ENCODE assay signal across 19 cellular contexts in the genomic region with DNA sequence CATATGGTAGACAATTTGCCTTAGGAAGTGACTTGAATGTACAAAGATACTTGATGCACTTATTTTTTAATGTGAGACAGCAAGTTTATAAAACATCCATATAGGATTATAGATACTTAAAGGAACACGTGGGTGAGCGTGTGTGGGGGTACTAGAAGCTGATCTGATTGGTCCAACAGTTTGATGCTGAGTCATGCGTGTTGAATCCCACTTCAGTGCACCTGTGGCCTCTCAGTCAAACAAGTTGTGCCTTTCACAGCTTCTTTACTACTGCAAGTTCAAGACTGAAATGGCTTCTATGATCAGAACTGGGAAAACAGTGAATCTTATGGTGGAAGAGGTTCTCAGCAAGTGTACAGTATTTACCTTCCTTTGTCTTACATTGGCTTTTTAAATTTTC.
"Had no signal": no experiment of that assay in that cellular context is flagged by ENCODE, and none has a peak within 500 bp of the region (broad histone marks: within the 10 kb centered on the region; RNA-seq: fewer than 3 reads in every experiment).

No MANE protein-coding gene starts in this region.

- H3K4me1 Mint-ChIP-seq: activated CD4-positive, alpha-beta T cell treated with anti-CD3 and anti-CD28 coated beads, Interleukin-2, amount 10 ng/mL, durations not matched to agents 24 days and 14 days; central memory CD8-positive, alpha-beta T cell; stimulated activated effector memory CD8-positive, alpha-beta T cell treated with anti-CD3 and anti-CD28 coated beads, Interleukin-12 subunit alpha, Interleukin-12 subunit beta, amount 100 ng/mL, for 72 hours had no signal

- H3K36me3 ChIP-seq: pancreas had no signal

- H3K4me3 ChIP-seq: esophagus muscularis mucosa, neural progenitor cell, pancreas, sigmoid colon, thoracic aorta had no signal

- H3K27me3 Mint-ChIP-seq: activated CD4-positive, alpha-beta T cell treated with anti-CD3 and anti-CD28 coated beads, Interleukin-2, amount 10 ng/mL, durations not matched to agents 24 days and 14 days; activated naive CD8-positive, alpha-beta T cell treated with anti-CD3 and anti-CD28 coated beads for 36 hours; central memory CD8-positive, alpha-beta T cell had no signal

- H3K27ac Mint-ChIP-seq: activated CD4-positive, alpha-beta T cell treated with anti-CD3 and anti-CD28 coated beads, Interleukin-2, amount 10 ng/mL, durations not matched to agents 24 days and 14 days; activated CD8-positive, alpha-beta T cell treated with anti-CD3 and anti-CD28 coated beads, Interleukin-2, amount 10 ng/mL, durations not matched to agents 7 days and 5 days; activated naive CD8-positive, alpha-beta T cell treated with anti-CD3 and anti-CD28 coated beads for 36 hours; neural progenitor cell; stimulated activated effector memory CD8-positive, alpha-beta T cell treated with anti-CD3 and anti-CD28 coated beads, Interleukin-12 subunit alpha, Interleukin-12 subunit beta, amount 100 ng/mL, for 72 hours; T-helper 2 cell treated with Interferon-gamma antibody and Interleukin-4, amounts not matched to agents 5 μg/mL and 100 μg/mL, for 36 hours had no signal

- H3K9me3 Mint-ChIP-seq: activated CD4-positive, alpha-beta T cell treated with anti-CD3 and anti-CD28 coated beads, Interleukin-2, amount 10 ng/mL, durations not matched to agents 24 days and 14 days; activated naive CD8-positive, alpha-beta T cell treated with anti-CD3 and anti-CD28 coated beads for 36 hours; central memory CD8-positive, alpha-beta T cell; neural progenitor cell; stimulated activated effector memory CD8-positive, alpha-beta T cell treated with anti-CD3 and anti-CD28 coated beads, Interleukin-12 subunit alpha, Interleukin-12 subunit beta, amount 100 ng/mL, for 72 hours; T-helper 2 cell treated with Interferon-gamma antibody and Interleukin-4, amounts not matched to agents 5 μg/mL and 100 μg/mL, for 36 hours had no signal

- H3K27ac ChIP-seq: esophagus muscularis mucosa, neural progenitor cell, pancreas, sigmoid colon had no signal

- DNase-seq: activated CD4-positive, alpha-beta T cell treated with anti-CD3 and anti-CD28 coated beads, Interleukin-2, amount 10 ng/mL, durations not matched to agents 24 days and 14 days; activated CD4-positive, CD25-positive, alpha-beta regulatory T cell; activated CD8-positive, alpha-beta memory T cell treated with anti-CD3 and anti-CD28 coated beads, Interleukin-2, amount 50 U/mL, for 48 hours; activated CD8-positive, alpha-beta T cell treated with anti-CD3 and anti-CD28 coated beads, Interleukin-2, amount 10 ng/mL, durations not matched to agents 7 days and 5 days; activated naive CD8-positive, alpha-beta T cell treated with anti-CD3 and anti-CD28 coated beads for 36 hours; amygdala; brain microvascular endothelial cell; cortex of kidney; effector CD4-positive, alpha-beta T cell; hypothalamus; kidney glomerular epithelial cell; pancreas; sigmoid colon had no signal

- H3K4me3 Mint-ChIP-seq: activated CD4-positive, alpha-beta T cell treated with anti-CD3 and anti-CD28 coated beads, Interleukin-2, amount 10 ng/mL, durations not matched to agents 24 days and 14 days; activated CD8-positive, alpha-beta T cell treated with anti-CD3 and anti-CD28 coated beads, Interleukin-2, amount 10 ng/mL, durations not matched to agents 7 days and 5 days; activated naive CD8-positive, alpha-beta T cell treated with anti-CD3 and anti-CD28 coated beads for 36 hours; central memory CD8-positive, alpha-beta T cell; neural progenitor cell; stimulated activated effector memory CD8-positive, alpha-beta T cell treated with anti-CD3 and anti-CD28 coated beads, Interleukin-12 subunit alpha, Interleukin-12 subunit beta, amount 100 ng/mL, for 72 hours; T-helper 2 cell treated with Interferon-gamma antibody and Interleukin-4, amounts not matched to agents 5 μg/mL and 100 μg/mL, for 36 hours had no signal

- ATAC-seq: activated CD8-positive, alpha-beta T cell treated with anti-CD3 and anti-CD28 coated beads, Interleukin-2, amount 10 ng/mL, durations not matched to agents 7 days and 5 days; pancreas; stimulated activated effector memory CD8-positive, alpha-beta T cell treated with anti-CD3 and anti-CD28 coated beads, Interleukin-12 subunit alpha, Interleukin-12 subunit beta, amount 100 ng/mL, for 72 hours had no signal

- H3K4me2 ChIP-seq: neural progenitor cell had no signal

- H3K9ac ChIP-seq: neural progenitor cell had no signal

- H2AFZ ChIP-seq: neural progenitor cell had no signal

- H3K27me3 ChIP-seq: brain microvascular endothelial cell, esophagus muscularis mucosa, neural progenitor cell, pancreas, sigmoid colon had no signal

- H3K36me3 Mint-ChIP-seq: stimulated activated effector memory CD8-positive, alpha-beta T cell treated with anti-CD3 and anti-CD28 coated beads, Interleukin-12 subunit alpha, Interleukin-12 subunit beta, amount 100 ng/mL, for 72 hours had no signal

- FAIRE-seq: pancreas had no signal

- H3K9me3 ChIP-seq: esophagus muscularis mucosa, pancreas, sigmoid colon, thoracic aorta had no signal
